ENCODE assay signal across 13 cellular contexts in genomic region chr7:74185636-74186035, GRCh38. TPM values are rescaled to one million over a fixed set of nuclear protein-coding genes. Genes with fewer than 3 reads are reported as not detected.
A peak's percentile ranks its signal among the peaks of the same experiment; 100 is the strongest.
DNase-seq lines count a peak whose midpoint lies in the region; ATAC-seq and TF ChIP-seq lines count a peak whose summit lies in the region.
"Had no signal": no experiment of that assay in that cellular context is flagged by ENCODE, and none has a peak within 500 bp of the region (broad histone marks: within the 10 kb centered on the region; RNA-seq: fewer than 3 reads in every experiment).

No MANE protein-coding gene starts in this region.

- no peak for ATAC-seq in stimulated activated naive CD8-positive, alpha-beta T cell treated with anti-CD3 and anti-CD28 coated beads, Interleukin-15, Interleukin-2, amounts not matched to agents 100 U/mL and 50 U/mL, for 24 hours
- no peak for ATAC-seq in GM21786 (IDR thresholded peaks at IDR 0.05; ENCODE audit: unreplicated experiment)
- ATAC-seq: foreskin keratinocyte had no signal

- CTCF ChIA-PET in activated CD4-positive, alpha-beta memory T cell treated with anti-CD3 and anti-CD28 coated beads, Interleukin-2, amount 10 ng/mL, durations not matched to agents 7 days and 5 days (lab: Charles Lee) = interaction anchor here (0.6 to 3.7 kb wide), 2 partner anchors 11 to 197 kb away, joined by 3 to 24 read pairs; partner anchors contain the start of gene EIF4H

- H3K27ac Mint-ChIP-seq in stimulated activated naive CD8-positive, alpha-beta T cell treated with anti-CD3 and anti-CD28 coated beads, Interleukin-15, Interleukin-2, amounts not matched to agents 100 ng/mL and 50 ng/mL, for 24 hours = peak overlapping the region; percentile 71
- peak overlapping the region; percentile 5 for H3K27ac Mint-ChIP-seq in activated CD4-positive, alpha-beta memory T cell treated with anti-CD3 and anti-CD28 coated beads, Interleukin-2, amount 10 ng/mL, durations not matched to agents 7 days and 5 days
- peak overlapping the region; percentile 34 for H3K27ac Mint-ChIP-seq in mesothelial cell of epicardium

- no peaks in the 10 kb centered on the region for H3K9me3 Mint-ChIP-seq in stimulated activated naive CD8-positive, alpha-beta T cell treated with anti-CD3 and anti-CD28 coated beads, Interleukin-15, Interleukin-2, amounts not matched to agents 100 ng/mL and 50 ng/mL, for 24 hours
- no peaks in the 10 kb centered on the region for H3K9me3 Mint-ChIP-seq in activated CD4-positive, alpha-beta memory T cell treated with anti-CD3 and anti-CD28 coated beads, Interleukin-2, amount 10 ng/mL, durations not matched to agents 7 days and 5 days
- no peaks in the 10 kb centered on the region for H3K9me3 Mint-ChIP-seq in mesothelial cell of epicardium
- H3K9me3 Mint-ChIP-seq: IgD-negative memory B cell had no signal

- H3K4me3 Mint-ChIP-seq in stimulated activated naive CD8-positive, alpha-beta T cell treated with anti-CD3 and anti-CD28 coated beads, Interleukin-15, Interleukin-2, amounts not matched to agents 100 ng/mL and 50 ng/mL, for 24 hours = no peak overlapping the region
- H3K4me3 Mint-ChIP-seq in activated CD4-positive, alpha-beta memory T cell treated with anti-CD3 and anti-CD28 coated beads, Interleukin-2, amount 10 ng/mL, durations not matched to agents 7 days and 5 days = no peak overlapping the region
- no peak overlapping the region for H3K4me3 Mint-ChIP-seq in mesothelial cell of epicardium

- POLR2A ChIA-PET in activated CD4-positive, alpha-beta memory T cell treated with anti-CD3 and anti-CD28 coated beads, Interleukin-2, amount 10 ng/mL, durations not matched to agents 7 days and 5 days (lab: Charles Lee) = no interaction called here

- H3K27me3 Mint-ChIP-seq in stimulated activated naive CD8-positive, alpha-beta T cell treated with anti-CD3 and anti-CD28 coated beads, Interleukin-15, Interleukin-2, amounts not matched to agents 100 ng/mL and 50 ng/mL, for 24 hours = no peaks in the 10 kb centered on the region
- no peaks in the 10 kb centered on the region for H3K27me3 Mint-ChIP-seq in activated CD4-positive, alpha-beta memory T cell treated with anti-CD3 and anti-CD28 coated beads, Interleukin-2, amount 10 ng/mL, durations not matched to agents 7 days and 5 days
- H3K27me3 Mint-ChIP-seq in mesothelial cell of epicardium (ENCODE audit: low read depth) = no peaks in the 10 kb centered on the region
- H3K27me3 Mint-ChIP-seq: IgD-negative memory B cell had no signal

- TF ChIP-seq CTCF in mesothelial cell of epicardium (IDR thresholded peaks at IDR 0.05; ENCODE audit: unreplicated experiment) = no peak

- DNase-seq in stimulated activated naive CD8-positive, alpha-beta T cell treated with anti-CD3 and anti-CD28 coated beads, Interleukin-15, Interleukin-2, amounts not matched to agents 100 U/mL and 50 U/mL, for 24 hours = no peak
- no peak for DNase-seq in activated CD4-positive, alpha-beta memory T cell treated with anti-CD3 and anti-CD28 coated beads, Interleukin-2, amount 10 ng/mL, durations not matched to agents 7 days and 5 days
- DNase-seq in mesothelial cell of epicardium (ENCODE audit: low spot score in 2 of 2, unreplicated experiment in 2 of 2) (no peak), iPS-NIHi11 (ENCODE audit: low spot score) (no peak), DMS53 treated with DMSO at 0.1 percent for 48 hours (lab: John Stamatoyannopoulos, UW; ENCODE audit: unreplicated experiment) (no peak), DMS79 treated with DMSO at 0.1 percent for 48 hours (lab: John Stamatoyannopoulos, UW) (no peak)
- DNase-seq: effector CD4-positive, alpha-beta T cell; foreskin keratinocyte; NCI-H1092; stimulated activated naive CD4-positive, alpha-beta T cell had no signal

- H3K4me1 Mint-ChIP-seq in stimulated activated naive CD8-positive, alpha-beta T cell treated with anti-CD3 and anti-CD28 coated beads, Interleukin-15, Interleukin-2, amounts not matched to agents 100 ng/mL and 50 ng/mL, for 24 hours (ENCODE audit: low read depth) = peaks cover 66% of the 10 kb centered on the region
- H3K4me1 Mint-ChIP-seq in activated CD4-positive, alpha-beta memory T cell treated with anti-CD3 and anti-CD28 coated beads, Interleukin-2, amount 10 ng/mL, durations not matched to agents 7 days and 5 days = peaks cover 51% of the 10 kb centered on the region
- peaks cover 28% of the 10 kb centered on the region for H3K4me1 Mint-ChIP-seq in mesothelial cell of epicardium

- peaks cover 89% of the 10 kb centered on the region for H3K36me3 Mint-ChIP-seq in stimulated activated naive CD8-positive, alpha-beta T cell treated with anti-CD3 and anti-CD28 coated beads, Interleukin-15, Interleukin-2, amounts not matched to agents 100 ng/mL and 50 ng/mL, for 24 hours (ENCODE audit: low read depth)
- peaks cover 61% of the 10 kb centered on the region for H3K36me3 Mint-ChIP-seq in activated CD4-positive, alpha-beta memory T cell treated with anti-CD3 and anti-CD28 coated beads, Interleukin-2, amount 10 ng/mL, durations not matched to agents 7 days and 5 days (ENCODE audit: low read depth)
- H3K36me3 Mint-ChIP-seq in mesothelial cell of epicardium = peaks cover 26% of the 10 kb centered on the region

RNA-seq across cellular contexts. Expression of gene EIF4H, which starts 11.5 kb away (rescaled TPM):
- total RNA-seq in activated CD4-positive, alpha-beta memory T cell treated with anti-CD3 and anti-CD28 coated beads, Interleukin-2, amount 10 ng/mL, durations not matched to agents 7 days and 5 days = 100 to 1,000 TPM; 295 to 320 TPM
- total RNA-seq in mesothelial cell of epicardium = 264 to 270 TPM (median 267 TPM) in 3 replicates

RNA-seq across cellular contexts. Expression of gene LAT2, which starts 24.2 kb away (rescaled TPM):
- total RNA-seq in activated CD4-positive, alpha-beta memory T cell treated with anti-CD3 and anti-CD28 coated beads, Interleukin-2, amount 10 ng/mL, durations not matched to agents 7 days and 5 days = 10 to 100 TPM; 31.1 to 32.5 TPM
- 0.34 to 1.0 TPM (median 0.51 TPM) in 3 replicates for total RNA-seq in mesothelial cell of epicardium

Comparison
In these comparisons a context has a peak if more than half of its experiments do, and no peak if none do; other contexts are left out.
1. H3K27ac Mint-ChIP-seq: peak in every context shown above with its lines; median percentile 71 in stimulated activated naive CD8-positive, alpha-beta T cell treated with anti-CD3 and anti-CD28 coated beads, Interleukin-15, Interleukin-2, amounts not matched to agents 100 ng/mL and 50 ng/mL, for 24 hours; 34 in mesothelial cell of epicardium; 5 in activated CD4-positive, alpha-beta memory T cell treated with anti-CD3 and anti-CD28 coated beads, Interleukin-2, amount 10 ng/mL, durations not matched to agents 7 days and 5 days.
2. RNA of gene LAT2, which starts 24.2 kb away (total RNA-seq): 31.1 to 32.5 TPM in activated CD4-positive, alpha-beta memory T cell treated with anti-CD3 and anti-CD28 coated beads, Interleukin-2, amount 10 ng/mL, durations not matched to agents 7 days and 5 days; 0.34 to 1.0 TPM in mesothelial cell of epicardium; every median in the first group is over 10 times any median in the second.